8 cellular contexts compared by ENCODE assay signal in the genomic region with DNA sequence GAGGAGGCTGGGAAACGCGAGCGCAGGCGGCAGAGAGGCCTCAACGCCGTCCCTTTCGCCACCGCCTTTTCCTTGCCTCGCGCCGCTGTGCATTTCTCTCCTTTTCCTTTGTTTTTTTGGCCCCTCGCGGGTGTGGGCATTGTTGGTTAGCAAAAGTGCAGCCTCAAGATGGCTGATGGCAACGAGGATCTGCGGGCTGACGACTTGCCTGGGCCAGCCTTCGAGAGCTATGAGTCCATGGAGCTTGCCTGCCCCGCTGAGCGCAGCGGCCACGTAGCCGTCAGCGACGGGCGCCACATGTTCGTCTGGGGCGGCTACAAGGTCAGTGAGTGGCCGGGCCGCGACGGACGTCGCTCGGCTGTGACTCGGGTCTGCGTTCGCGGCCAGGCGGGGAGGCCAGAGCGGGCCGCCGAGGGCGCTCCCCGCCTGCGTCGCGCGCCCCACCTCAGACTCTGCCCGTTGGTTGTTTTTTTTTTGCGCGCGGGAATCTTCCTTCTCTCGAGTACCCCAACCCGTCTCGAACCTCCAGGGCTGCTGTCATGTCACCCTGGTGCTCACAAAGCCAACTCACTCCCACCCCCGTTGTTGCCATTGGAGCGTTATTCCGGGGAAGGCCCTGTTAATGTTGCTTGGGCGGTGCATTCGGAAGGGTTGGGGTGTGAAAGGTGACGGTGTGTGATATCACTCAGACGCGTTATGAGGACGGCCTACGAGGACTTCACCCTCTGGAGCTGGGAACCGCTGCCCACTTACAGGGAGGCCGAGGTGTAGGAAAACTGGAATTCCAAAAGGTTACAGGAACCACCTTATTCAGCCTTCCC. TPM values are rescaled to one million over a fixed set of nuclear protein-coding genes. Genes with fewer than 3 reads are reported as not detected.
DNase-seq lines count a peak whose midpoint lies in the region; ATAC-seq, FAIRE-seq and TF ChIP-seq lines count a peak whose summit lies in the region.

No MANE protein-coding gene starts in this region.

- H2BK15ac ChIP-seq in neuronal stem cell (ENCODE audit: low read length) = peak overlapping the region; percentile 81

- DNase-seq in GM19238 (ENCODE audit: insufficient read length, low spot score) = peak; percentile 14
- DNase-seq in RCC 7860 (ENCODE audit: low spot score) = peak; percentile 13
- peak; percentile 52 for DNase-seq in activated effector memory CD4-positive, alpha-beta T cell treated with Interleukin-2 at 50 U/mL for 16 hours
- peak; percentile 37 to 54 for DNase-seq in foreskin keratinocyte
- DNase-seq in neuronal stem cell (ENCODE audit: low spot score) = peak; percentile 41

- peak overlapping the region; percentile 41 for H2BK12ac ChIP-seq in neuronal stem cell (ENCODE audit: low read length)

- H3K18ac ChIP-seq in neuronal stem cell (ENCODE audit: low read length) = peak overlapping the region; percentile 99

- peak overlapping the region; percentile 87 for H2BK5ac ChIP-seq in neuronal stem cell (ENCODE audit: low read length)

- H3K4me1 ChIP-seq in BLaER1 treated with 17β-estradiol and CSF1 and Interleukin-3, amounts not matched to agents 10 nM and 100 nM = peaks cover 29 to 40% (median 33%) of the 10 kb centered on the region in 10 experiments
- peaks cover 6% of the 10 kb centered on the region for H3K4me1 ChIP-seq in foreskin keratinocyte
- peaks cover 7 to 8% of the 10 kb centered on the region in 2 donors for H3K4me1 ChIP-seq in neuronal stem cell (ENCODE audit: control insufficient read depth in 2 of 2, insufficient read depth in 1 of 2, low read depth in 1 of 2, low read length in 2 of 2)
- peaks cover 13 to 34% (median 29%) of the 10 kb centered on the region in 5 donors for H3K4me1 ChIP-seq in subcutaneous abdominal adipose tissue (ENCODE audit: control insufficient read depth in 5 of 5, insufficient read depth in 5 of 5, low read length in 5 of 5)

- ATAC-seq in HG03432 (IDR thresholded peaks at IDR 0.05; ENCODE audit: unreplicated experiment) (peak; percentile 34), foreskin keratinocyte (peak; percentile 61)

- H2AK5ac ChIP-seq in neuronal stem cell (ENCODE audit: low read depth, low read length) = peak overlapping the region; percentile 98

- H3K23ac ChIP-seq in neuronal stem cell (ENCODE audit: low read depth, low read length, poor library complexity) = peak overlapping the region; percentile 97

- H3K14ac ChIP-seq in neuronal stem cell (ENCODE audit: low read length) = peak overlapping the region; percentile 82

- H3K9me3 ChIP-seq in BLaER1 treated with 17β-estradiol and CSF1 and Interleukin-3, amounts not matched to agents 10 nM and 100 nM (replicated peaks in 1 of 11) = no peaks in the 10 kb centered on the region
- H3K9me3 ChIP-seq in neuronal stem cell (replicated peaks in 1 of 2; ENCODE audit: control insufficient read depth in 2 of 2, insufficient read depth in 1 of 2, low read depth in 1 of 2, low read length in 2 of 2) (no peaks in the 10 kb centered on the region), subcutaneous abdominal adipose tissue (ENCODE audit: control insufficient read depth in 5 of 5, low read length in 5 of 5) (no peaks in the 10 kb centered on the region)

- H4K91ac ChIP-seq in neuronal stem cell (ENCODE audit: low read depth, low read length, poor library complexity) = no peak overlapping the region

- H4K8ac ChIP-seq in neuronal stem cell (ENCODE audit: low read depth, low read length) = peak overlapping the region; percentile 86

- peak overlapping the region; percentile 79 to 98 (median 92) for H3K4me2 ChIP-seq in BLaER1 treated with 17β-estradiol and CSF1 and Interleukin-3, amounts not matched to agents 10 nM and 100 nM
- peak overlapping the region; percentile 77 for H3K4me2 ChIP-seq in neuronal stem cell (ENCODE audit: insufficient read depth, low read length, poor library complexity, severe bottlenecking)

- peak overlapping the region; percentile 100 for H2AFZ ChIP-seq in neuronal stem cell (ENCODE audit: low read length)

- H2BK120ac ChIP-seq in neuronal stem cell (ENCODE audit: low read depth, low read length) = peak overlapping the region; percentile 28

- peak overlapping the region; percentile 93 to 99 (median 97) for H3K9ac ChIP-seq in BLaER1 treated with 17β-estradiol and CSF1 and Interleukin-3, amounts not matched to agents 10 nM and 100 nM
- H3K9ac ChIP-seq in neuronal stem cell (ENCODE audit: low read depth, low read length, poor library complexity) (peak overlapping the region; percentile 99), subcutaneous abdominal adipose tissue (ENCODE audit: low read length in 5 of 5) (peak overlapping the region; percentile 69 to 99 (median 94))

- H3K27ac ChIP-seq in BLaER1 treated with 17β-estradiol and CSF1 and Interleukin-3, amounts not matched to agents 10 nM and 100 nM = peak overlapping the region; percentile 92 to 99 (median 97)
- H3K27ac ChIP-seq in foreskin keratinocyte = peak overlapping the region; percentile 92
- peak overlapping the region; percentile 84 for H3K27ac ChIP-seq in neuronal stem cell (replicated peaks; ENCODE audit: low read length)
- peak overlapping the region; percentile 98 for H3K27ac ChIP-seq in subcutaneous abdominal adipose tissue (ENCODE audit: low read depth, low read length)

- FAIRE-seq in RCC 7860 (lab: Jason Lieb, UNC) = no peak

- no peak for TF ChIP-seq CTCF in foreskin keratinocyte (conservative IDR thresholded peaks at IDR 0.05)

- H3K27me3 ChIP-seq in BLaER1 treated with 17β-estradiol and CSF1 and Interleukin-3, amounts not matched to agents 10 nM and 100 nM = no peaks in the 10 kb centered on the region
- H3K27me3 ChIP-seq in foreskin keratinocyte (no peaks in the 10 kb centered on the region), neuronal stem cell (ENCODE audit: control insufficient read depth in 3 of 3, insufficient read depth in 3 of 3, low read depth in 1 of 3, low read length in 3 of 3) (no peaks in the 10 kb centered on the region), subcutaneous abdominal adipose tissue (ENCODE audit: control insufficient read depth in 5 of 5, insufficient read depth in 4 of 5, low read length in 5 of 5) (no peaks in the 10 kb centered on the region)

- no CpG with 5 or more reads among the region's 67 CpGs for WGBS in neuronal stem cell (ENCODE audit: extremely low coverage in 2 of 2, insufficient read length in 2 of 2, insufficient replicate concordance in 1 of 2), 2 donors

- peaks cover 0 to 18% (median 5%) of the 10 kb centered on the region in 11 experiments; a peak in 10 of 22 replicates for H4K20me1 ChIP-seq in BLaER1 treated with 17β-estradiol and CSF1 and Interleukin-3, amounts not matched to agents 10 nM and 100 nM

- peaks cover 0 to 19% (median 7%) of the 10 kb centered on the region in 11 experiments; a peak in 11 of 22 replicates for H3K36me3 ChIP-seq in BLaER1 treated with 17β-estradiol and CSF1 and Interleukin-3, amounts not matched to agents 10 nM and 100 nM
- H3K36me3 ChIP-seq in neuronal stem cell (replicated peaks in 1 of 2; ENCODE audit: control insufficient read depth in 2 of 2, insufficient read depth in 2 of 2, low read length in 2 of 2) (peaks cover 0 to 22% of the 10 kb centered on the region in 2 donors), subcutaneous abdominal adipose tissue (ENCODE audit: control insufficient read depth in 5 of 5, insufficient read depth in 5 of 5, low read length in 5 of 5) (peaks cover 2 to 9% (median 5%) of the 10 kb centered on the region in 5 donors)

- peak overlapping the region; percentile 95 for H3K4ac ChIP-seq in neuronal stem cell (ENCODE audit: low read length)

- peak overlapping the region; percentile 78 to 98 (median 90) for H3K4me3 ChIP-seq in BLaER1 treated with 17β-estradiol and CSF1 and Interleukin-3, amounts not matched to agents 10 nM and 100 nM
- H3K4me3 ChIP-seq in neuronal stem cell (ENCODE audit: low read length in 2 of 2) (peak overlapping the region; percentile 93 to 99), subcutaneous abdominal adipose tissue (ENCODE audit: low read depth in 1 of 5, low read length in 5 of 5) (peak overlapping the region; percentile 94 to 100 (median 98))

- peaks cover 11% of the 10 kb centered on the region for H3K79me1 ChIP-seq in neuronal stem cell (ENCODE audit: low read depth, low read length)

RNA-seq across cellular contexts. Expression of a gene that starts 0.6 kb away (rescaled TPM):
- 33.9 and 37.3 TPM in 2 replicates for total RNA-seq in foreskin keratinocyte
- 23.7 and 24.1 TPM in 2 replicates for polyA plus RNA-seq in foreskin keratinocyte
- polyA plus RNA-seq in neuronal stem cell (2013, experiment 1 of 2) = 34.6 TPM
- 32.9 TPM for polyA plus RNA-seq in neuronal stem cell (2013, experiment 2 of 2)

Comparison
In these comparisons a context has a peak if more than half of its experiments do, and no peak if none do; other contexts are left out.
1. Peak in every context shown above with its lines: DNase-seq, ATAC-seq, H3K4me3 ChIP-seq and H3K27ac ChIP-seq.